8 cellular contexts compared by ENCODE assay signal in the genomic region with DNA sequence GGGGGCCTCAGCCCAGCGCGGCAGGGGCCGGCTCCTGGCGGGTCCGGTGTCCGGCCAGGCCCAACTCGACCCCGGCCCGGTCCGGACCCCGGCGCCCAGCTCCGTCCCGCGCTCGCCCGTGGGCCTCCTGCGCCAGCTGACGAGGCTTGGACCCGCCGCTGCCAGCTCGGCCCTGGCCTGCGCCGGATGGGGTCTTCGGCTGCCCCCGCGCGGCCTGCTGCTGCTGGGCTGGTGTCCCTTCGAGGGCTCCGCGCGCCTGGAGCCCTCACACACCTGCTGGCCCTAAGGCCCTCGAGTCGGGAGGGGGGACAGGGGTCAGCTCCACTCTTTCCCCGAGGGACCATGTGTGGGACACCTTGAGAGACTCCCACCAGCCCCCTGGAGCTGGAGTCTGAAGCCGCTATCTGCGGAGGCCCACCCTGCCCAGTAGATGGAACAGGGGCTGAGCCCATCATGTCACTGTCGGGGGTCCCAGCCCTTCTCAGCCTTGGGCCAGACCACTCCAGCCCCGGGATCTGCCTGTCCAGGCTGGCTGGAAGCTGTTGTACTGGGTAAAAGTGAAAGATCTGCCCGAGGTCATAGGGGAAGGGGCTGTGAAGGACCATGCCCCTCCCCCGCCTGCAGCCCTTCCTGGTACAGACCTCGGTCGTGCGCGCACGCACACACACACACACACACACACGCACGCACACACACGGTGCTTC. TPM values are rescaled to one million over a fixed set of nuclear protein-coding genes. Genes with fewer than 3 reads are reported as not detected.
DNase-seq lines count a peak whose midpoint lies in the region; ATAC-seq, FAIRE-seq and TF ChIP-seq lines count a peak whose summit lies in the region.

No MANE protein-coding gene starts in this region.

- H3K4me2 ChIP-seq in endothelial cell of umbilical vein (ENCODE audit: insufficient read depth, low read length) (no peak overlapping the region), neuronal stem cell (ENCODE audit: insufficient read depth, low read length, poor library complexity, severe bottlenecking) (peak overlapping the region; percentile 56), Karpas-422 (ENCODE audit: low read depth, low read length, poor library complexity, severe bottlenecking) (no peak overlapping the region)

- peak; percentile 12 for ATAC-seq in GM18907 (IDR thresholded peaks at IDR 0.05; ENCODE audit: unreplicated experiment)

- H3K79me2 ChIP-seq in endothelial cell of umbilical vein (ENCODE audit: control insufficient read depth, insufficient read depth, low read length) (no peaks in the 10 kb centered on the region), Karpas-422 (ENCODE audit: low read length) (no peaks in the 10 kb centered on the region)

- peak overlapping the region; percentile 72 for H4K8ac ChIP-seq in neuronal stem cell (ENCODE audit: low read depth, low read length)

- H3K27ac ChIP-seq in endothelial cell of umbilical vein (ENCODE audit: insufficient read depth, low read depth, low read length) (no peak overlapping the region), neuronal stem cell (replicated peaks; ENCODE audit: low read length) (peak overlapping the region; percentile 66), Karpas-422 (ENCODE audit: low read length) (no peak overlapping the region)

- H4K20me1 ChIP-seq in endothelial cell of umbilical vein (replicated peaks; ENCODE audit: control insufficient read depth, extremely low read depth, insufficient read depth, low read length) (no peaks in the 10 kb centered on the region), Karpas-422 (ENCODE audit: insufficient read depth, low read depth, low read length) (no peaks in the 10 kb centered on the region)

- H3K9me1 ChIP-seq in endothelial cell of umbilical vein (replicated peaks; ENCODE audit: control insufficient read depth, extremely low read depth, insufficient read depth, low read length), result no peaks in the 10 kb centered on the region

- no peak for TF ChIP-seq POLR2A in endothelial cell of umbilical vein (IDR thresholded peaks at IDR 0.05; ENCODE audit: low read depth, low read length)

- H3K9me3 ChIP-seq in endothelial cell of umbilical vein (replicated peaks; ENCODE audit: control insufficient read depth, insufficient read depth, low read length) (no peaks in the 10 kb centered on the region), neuronal stem cell (replicated peaks in 1 of 2; ENCODE audit: control insufficient read depth in 2 of 2, insufficient read depth in 1 of 2, low read depth in 1 of 2, low read length in 2 of 2) (no peaks in the 10 kb centered on the region), Karpas-422 (ENCODE audit: low read length) (no peaks in the 10 kb centered on the region)

- CTCF ChIA-PET in AG04449 (lab: Yijun Ruan, JAX) (interaction anchor here (1.0 to 15.4 kb wide), 6 partner anchors 10 to 353 kb away, joined by 3 to 1022 read pairs (median 4); no protein-coding TSS in a partner anchor), endothelial cell of umbilical vein (lab: Charles Lee) (interaction anchor here (16.2 kb wide), 1 partner anchor 352 kb away, joined by 711 read pairs; no protein-coding TSS in a partner anchor)

- H4K91ac ChIP-seq in neuronal stem cell (ENCODE audit: low read depth, low read length, poor library complexity), result peak overlapping the region; percentile 38

- H2AFZ ChIP-seq in endothelial cell of umbilical vein (ENCODE audit: low read depth, low read length) (peak overlapping the region; percentile 12), neuronal stem cell (ENCODE audit: low read length) (peak overlapping the region; percentile 78), Karpas-422 (ENCODE audit: low read length) (no peak overlapping the region)

- DNase-seq in AG04449 (ENCODE audit: low read depth, low spot score), result no peak
- peak; percentile 16 for DNase-seq in OCI-M1 (lab: John Stamatoyannopoulos, UW)
- peak; percentile 39 for DNase-seq in endothelial cell of umbilical vein (ENCODE audit: low read depth, low spot score)
- peak; percentile 71 for DNase-seq in neuronal stem cell (ENCODE audit: low spot score)
- DNase-seq in GF-D8 (lab: John Stamatoyannopoulos, UW), result no peak
- DNase-seq in RCC 7860 (ENCODE audit: low spot score), result no peak
- no peak for DNase-seq in Karpas-422

- H2BK5ac ChIP-seq in neuronal stem cell (ENCODE audit: low read length), result peak overlapping the region; percentile 98

- H2BK15ac ChIP-seq in neuronal stem cell (ENCODE audit: low read length), result peak overlapping the region; percentile 97

- H3K9ac ChIP-seq in endothelial cell of umbilical vein (replicated peaks; ENCODE audit: extremely low read depth, insufficient read depth, low read length), result no peak overlapping the region
- peak overlapping the region; percentile 85 for H3K9ac ChIP-seq in neuronal stem cell (ENCODE audit: low read depth, low read length, poor library complexity)
- H3K9ac ChIP-seq in Karpas-422 (ENCODE audit: low read length), result no peak overlapping the region

- peak overlapping the region; percentile 97 for H2BK12ac ChIP-seq in neuronal stem cell (ENCODE audit: low read length)

- no peaks in the 10 kb centered on the region for H3K9me2 ChIP-seq in Karpas-422 (replicated peaks; ENCODE audit: insufficient read depth, low read length)

- H3K4me3 ChIP-seq in AG04449 (ENCODE audit: low read depth, low read length) (peak overlapping the region; percentile 25), endothelial cell of umbilical vein (replicated peaks in 1 of 3; ENCODE audit: insufficient read depth in 1 of 3, low read depth in 1 of 3, low read length in 3 of 3) (peak overlapping the region in 1 of 3 experiments; percentile 21), neuronal stem cell (ENCODE audit: low read length in 2 of 2) (peak overlapping the region; percentile 35 to 52), Karpas-422 (ENCODE audit: low read length) (no peak overlapping the region)

- H2AK5ac ChIP-seq in neuronal stem cell (ENCODE audit: low read depth, low read length), result peak overlapping the region; percentile 98

- dilution Hi-C loops in endothelial cell of umbilical vein (cut with MboI; ENCODE audit: extremely low pct_ligation_motif_present, low sequenced_read_pairs), result no loop called here

- H3K23ac ChIP-seq in neuronal stem cell (ENCODE audit: low read depth, low read length, poor library complexity), result peak overlapping the region; percentile 89

- POLR2A ChIA-PET in AG04449 (lab: Yijun Ruan, JAX) (interaction anchor here (1.3 to 1.4 kb wide), 2 partner anchors 353 to 354 kb away, joined by 3 to 4 read pairs; no protein-coding TSS in a partner anchor), endothelial cell of umbilical vein (lab: Charles Lee) (interaction anchor here (1.7 kb wide), 1 partner anchor 43 kb away, joined by 5 read pairs; the partner anchor contains the start of gene PHLDA2)

- H3K27me3 ChIP-seq in endothelial cell of umbilical vein (ENCODE audit: control insufficient read depth in 2 of 2, insufficient read depth in 2 of 2, low read length in 2 of 2), result peaks cover 3 to 14% of the 10 kb centered on the region in 2 experiments
- H3K27me3 ChIP-seq in neuronal stem cell (ENCODE audit: control insufficient read depth in 3 of 3, insufficient read depth in 3 of 3, low read depth in 1 of 3, low read length in 3 of 3), result peaks cover 0 to 34% (median 0%) of the 10 kb centered on the region in 3 experiments
- no peaks in the 10 kb centered on the region for H3K27me3 ChIP-seq in Karpas-422 (ENCODE audit: low read length)

- intact Hi-C loops in endothelial cell of umbilical vein (cut with micrococcal nuclease), result loop anchor here (5.0 to 10.0 kb wide), 3 partner anchors 112 to 582 kb away; partner anchors contain the start of genes C11orf21 and TSPAN32

- peak overlapping the region; percentile 79 for H3K4ac ChIP-seq in neuronal stem cell (ENCODE audit: low read length)

- H2BK120ac ChIP-seq in neuronal stem cell (ENCODE audit: low read depth, low read length), result peak overlapping the region; percentile 67

- H3K36me3 ChIP-seq in endothelial cell of umbilical vein (ENCODE audit: control insufficient read depth in 2 of 2, extremely low read depth in 1 of 2, insufficient read depth in 2 of 2, low read length in 2 of 2) (no peaks in the 10 kb centered on the region), neuronal stem cell (replicated peaks in 1 of 2; ENCODE audit: control insufficient read depth in 2 of 2, insufficient read depth in 2 of 2, low read length in 2 of 2) (peaks cover 0 to 7% of the 10 kb centered on the region in 2 donors), Karpas-422 (ENCODE audit: insufficient read depth, low read length) (no peaks in the 10 kb centered on the region)

- H3K79me1 ChIP-seq in neuronal stem cell (ENCODE audit: low read depth, low read length), result peaks cover 7% of the 10 kb centered on the region

- peak; percentile 35 for TF ChIP-seq CTCF in AG04449 (IDR thresholded peaks at IDR 0.05; ENCODE audit: insufficient read depth, low read length, missing control alignments)
- TF ChIP-seq CTCF in endothelial cell of umbilical vein (IDR thresholded peaks at IDR 0.05; ENCODE audit: extremely low read depth in 1 of 2, insufficient read depth in 1 of 2, low read depth in 1 of 2, low read length in 2 of 2), result peak in 1 of 2 donors; percentile 31

- H3K4me1 ChIP-seq in endothelial cell of umbilical vein (ENCODE audit: control insufficient read depth, extremely low read depth, insufficient read depth, low read length) (peaks cover 8% of the 10 kb centered on the region), neuronal stem cell (ENCODE audit: control insufficient read depth in 2 of 2, insufficient read depth in 1 of 2, low read depth in 1 of 2, low read length in 2 of 2) (peaks cover 24 to 27% of the 10 kb centered on the region in 2 donors), Karpas-422 (ENCODE audit: low read length) (no peaks in the 10 kb centered on the region)

- WGBS in neuronal stem cell (ENCODE audit: extremely low coverage in 2 of 2, insufficient read length in 2 of 2, insufficient replicate concordance in 1 of 2), 2 donors, result no CpG with 5 or more reads among the region's 49 CpGs

- peak overlapping the region; percentile 99 for H3K18ac ChIP-seq in neuronal stem cell (ENCODE audit: low read length)

- peak overlapping the region; percentile 15 for H3K14ac ChIP-seq in neuronal stem cell (ENCODE audit: low read length)

- FAIRE-seq in endothelial cell of umbilical vein (lab: Jason Lieb, UNC) (no peak), RCC 7860 (lab: Jason Lieb, UNC) (no peak)

- BruUV-seq in endothelial cell of umbilical vein (replicated peaks; lab: Mats Ljungman, UMichigan), result no TSS peak

RNA-seq across cellular contexts. Expression of gene CDKN1C, which starts 0.8 kb away (rescaled TPM):
- total RNA-seq in endothelial cell of umbilical vein, result 5.2 and 9.0 TPM in 2 replicates
- polyA plus RNA-seq in endothelial cell of umbilical vein, result 4.1 and 6.6 TPM in 2 replicates
- 1.6 and 2.5 TPM in 2 replicates for polyA plus RNA-seq in endothelial cell of umbilical vein (2011; cell fraction: cytosol; rRNA removed)
- 1.9 TPM in 2 replicates for polyA plus RNA-seq in endothelial cell of umbilical vein (2011; cell fraction: nucleus; rRNA removed)
- polyA plus RNA-seq in endothelial cell of umbilical vein (2012), result 0.99 and 2.3 TPM in 2 replicates
- 1.4 and 2.4 TPM in 2 replicates for polyA minus RNA-seq in endothelial cell of umbilical vein
- polyA minus RNA-seq in endothelial cell of umbilical vein (2011; cell fraction: cytosol; rRNA and poly(A)+ RNA removed), result 55.3 TPM
- 0.63 and 2.2 TPM in 2 replicates for polyA minus RNA-seq in endothelial cell of umbilical vein (2011; cell fraction: nucleus; rRNA and poly(A)+ RNA removed)
- 45.4 TPM for polyA plus RNA-seq in neuronal stem cell (2013, experiment 1 of 2)
- 48.3 TPM for polyA plus RNA-seq in neuronal stem cell (2013, experiment 2 of 2)
- total RNA-seq in Karpas-422 (2014; rRNA removed; shearing (Covaris generic); ENCODE audit: low replicate concordance), result not detected in 2 replicates

RNA-seq across cellular contexts. Expression of gene PHLDA2, which starts 42.9 kb away (rescaled TPM):
- 44.5 and 51.5 TPM in 2 replicates for total RNA-seq in endothelial cell of umbilical vein
- 38.5 and 45.6 TPM in 2 replicates for polyA plus RNA-seq in endothelial cell of umbilical vein
- 20.7 and 42.6 TPM in 2 replicates for polyA plus RNA-seq in endothelial cell of umbilical vein (2011; cell fraction: cytosol; rRNA removed)
- polyA plus RNA-seq in endothelial cell of umbilical vein (2011; cell fraction: nucleus; rRNA removed), result 9.4 and 13.0 TPM in 2 replicates
- 36.8 and 57.9 TPM in 2 replicates for polyA plus RNA-seq in endothelial cell of umbilical vein (2012)
- 3.8 and 5.2 TPM in 2 replicates for polyA minus RNA-seq in endothelial cell of umbilical vein
- 76.2 TPM for polyA minus RNA-seq in endothelial cell of umbilical vein (2011; cell fraction: cytosol; rRNA and poly(A)+ RNA removed)
- polyA minus RNA-seq in endothelial cell of umbilical vein (2011; cell fraction: nucleus; rRNA and poly(A)+ RNA removed), result 4.0 and 13.1 TPM in 2 replicates
- 6.3 TPM for polyA plus RNA-seq in neuronal stem cell (2013, experiment 1 of 2)
- 6.8 TPM for polyA plus RNA-seq in neuronal stem cell (2013, experiment 2 of 2)
- total RNA-seq in Karpas-422 (2014; rRNA removed; shearing (Covaris generic); ENCODE audit: low replicate concordance), result 0.25 TPM in 1 of 2 replicates, not detected in the other

Comparison
In these comparisons a context has a peak if more than half of its experiments do, and no peak if none do; other contexts are left out.
1. DNase-seq: peak in OCI-M1 (single experiment), endothelial cell of umbilical vein (single experiment) and neuronal stem cell (single experiment); none in AG04449 (single experiment), GF-D8 (single experiment), RCC 7860 (single experiment) and Karpas-422 (single experiment).
2. RNA of gene PHLDA2, which starts 42.9 kb away (total RNA-seq): 44.5 to 51.5 TPM in endothelial cell of umbilical vein; 0.25 TPM in Karpas-422; every median in the first group is over 10 times any median in the second.